9 cellular contexts compared by ENCODE assay signal in the genomic region with DNA sequence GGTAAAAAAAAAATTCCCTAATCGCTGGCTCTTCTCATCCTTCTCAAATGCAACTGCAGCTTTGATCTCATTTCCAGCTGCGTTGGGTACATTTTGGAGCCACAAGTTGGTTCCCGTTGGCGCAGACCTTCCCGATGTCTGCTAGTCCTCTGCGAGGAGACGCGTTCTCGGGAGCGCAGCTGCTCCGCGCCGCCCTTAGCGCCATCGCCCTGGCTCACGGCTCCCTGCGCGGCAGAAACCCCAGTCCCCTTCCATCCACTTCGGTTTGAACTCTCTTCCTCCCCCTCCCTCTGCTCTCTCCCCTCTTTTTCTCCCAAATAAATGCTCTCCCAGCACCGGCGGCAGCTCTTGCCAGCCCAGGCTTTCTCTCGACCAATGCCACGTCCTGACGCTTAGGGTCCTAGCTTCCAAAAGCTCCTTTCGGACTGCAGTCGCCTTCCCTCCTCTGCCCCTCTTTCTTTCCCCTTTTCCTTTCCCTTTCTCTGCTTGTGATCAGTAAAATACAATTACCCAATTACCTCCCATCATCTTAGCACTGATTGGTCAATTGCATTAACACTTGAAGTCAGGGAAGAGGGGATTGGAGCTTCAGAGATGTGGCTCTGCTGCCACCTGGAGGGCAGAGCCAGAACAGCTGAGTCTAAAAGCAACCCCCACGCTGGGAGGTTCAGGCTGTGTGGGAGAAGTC.
A peak's percentile ranks its signal among the peaks of the same experiment; 100 is the strongest.
DNase-seq lines count a peak whose midpoint lies in the region; ATAC-seq and TF ChIP-seq lines count a peak whose summit lies in the region.
"Had no signal": no experiment of that assay in that cellular context is flagged by ENCODE, and none has a peak within 500 bp of the region (broad histone marks: within the 10 kb centered on the region; RNA-seq: fewer than 3 reads in every experiment).

No MANE protein-coding gene starts in this region.

- no peaks in the 10 kb centered on the region for H3K4me1 ChIP-seq in vagina

- H3K27me3 Mint-ChIP-seq in Calu3 (ENCODE audit: unreplicated experiment) (no peaks in the 10 kb centered on the region), nephron progenitor cell (ENCODE audit: low read depth, poor library complexity) (peaks cover 7% of the 10 kb centered on the region)
- peaks cover 10% of the 10 kb centered on the region for H3K27me3 Mint-ChIP-seq in activated T-helper 1 cell treated with anti-CD3 and anti-CD28 coated beads, Interleukin-12 subunit alpha, Interleukin-12 subunit beta, Interleukin-2, Interleukin-4 antibody, amounts not matched to agents 30 ng/mL and 10 ng/mL and 1 ng/mL, durations not matched to agents 14 hours and 24 hours and 36 hours (ENCODE audit: insufficient read depth)

- no peaks in the 10 kb centered on the region for H3K4me1 Mint-ChIP-seq in Calu3 (ENCODE audit: low read depth, unreplicated experiment)
- H3K4me1 Mint-ChIP-seq in activated T-helper 1 cell treated with anti-CD3 and anti-CD28 coated beads, Interleukin-12 subunit alpha, Interleukin-12 subunit beta, Interleukin-2, Interleukin-4 antibody, amounts not matched to agents 30 ng/mL and 10 ng/mL and 1 ng/mL, durations not matched to agents 14 hours and 24 hours and 36 hours (ENCODE audit: low read depth), result no peaks in the 10 kb centered on the region
- H3K4me1 Mint-ChIP-seq in nephron progenitor cell, result peaks cover 41% of the 10 kb centered on the region

- CTCF ChIA-PET in Calu3 (lab: Charles Lee), result interaction anchor here (0.9 kb wide), 1 partner anchor 19 kb away, joined by 3 read pairs; no protein-coding TSS in a partner anchor

- H3K36me3 ChIP-seq in vagina, result no peaks in the 10 kb centered on the region
- H3K36me3 ChIP-seq: neutrophil had no signal

- H3K27ac Mint-ChIP-seq in Calu3 (ENCODE audit: unreplicated experiment), result no peak overlapping the region
- H3K27ac Mint-ChIP-seq in activated T-helper 1 cell treated with anti-CD3 and anti-CD28 coated beads, Interleukin-12 subunit alpha, Interleukin-12 subunit beta, Interleukin-2, Interleukin-4 antibody, amounts not matched to agents 30 ng/mL and 10 ng/mL and 1 ng/mL, durations not matched to agents 14 hours and 24 hours and 36 hours, result no peak overlapping the region
- peak overlapping the region; percentile 53 for H3K27ac Mint-ChIP-seq in nephron progenitor cell

- no TSS peak for BruUV-seq in Calu3 (replicated peaks; lab: Mats Ljungman, UMichigan)

- peak overlapping the region; percentile 44 to 51 for H3K4me3 ChIP-seq in vagina

- ATAC-seq in HG03196 (IDR thresholded peaks at IDR 0.05; ENCODE audit: unreplicated experiment), result peak; percentile 93

- TF ChIP-seq POLR2A in vagina (IDR thresholded peaks at IDR 0.05), result peak in 1 of 2 donors; percentile 43

- DNase-seq in Calu3 (peak; percentile 20), GM19238 (ENCODE audit: insufficient read length, low spot score) (peak; percentile 54), NCI-H460 (ENCODE audit: extremely low read depth, low read depth) (peak; percentile 79), foreskin melanocyte (peak; percentile 38), nephron progenitor cell (peak; percentile 75), vagina (ENCODE audit: extremely low spot score in 2 of 2) (peak in 1 of 2 donors; percentile 89)
- DNase-seq in activated T-helper 1 cell treated with anti-CD3 and anti-CD28 coated beads, Interleukin-12 subunit alpha, Interleukin-12 subunit beta, Interleukin-2, Interleukin-4 antibody, amounts not matched to agents 30 ng/mL and 10 ng/mL and 1 ng/mL, durations not matched to agents 14 hours and 24 hours and 36 hours (ENCODE audit: low spot score), result peak; percentile 7

- no peaks in the 10 kb centered on the region for H3K9me3 ChIP-seq in vagina
- H3K9me3 ChIP-seq: neutrophil had no signal

- peak overlapping the region; percentile 52 for H3K4me3 Mint-ChIP-seq in Calu3 (ENCODE audit: low read depth, unreplicated experiment)
- H3K4me3 Mint-ChIP-seq in activated T-helper 1 cell treated with anti-CD3 and anti-CD28 coated beads, Interleukin-12 subunit alpha, Interleukin-12 subunit beta, Interleukin-2, Interleukin-4 antibody, amounts not matched to agents 30 ng/mL and 10 ng/mL and 1 ng/mL, durations not matched to agents 14 hours and 24 hours and 36 hours, result peak overlapping the region; percentile 53
- H3K4me3 Mint-ChIP-seq in nephron progenitor cell, result peak overlapping the region; percentile 86

- no peaks in the 10 kb centered on the region for H3K27me3 ChIP-seq in vagina

- intact Hi-C loops in Calu3 (cut with micrococcal nuclease; ENCODE audit: unreplicated experiment) (no loop called here), vagina (cut with DNase I) (no loop called here)
- intact Hi-C loops in activated T-helper 1 cell treated with anti-CD3 and anti-CD28 coated beads, Interleukin-12 subunit alpha, Interleukin-12 subunit beta, Interleukin-2, Interleukin-4 antibody, amounts not matched to agents 30 ng/mL and 10 ng/mL and 1 ng/mL, durations not matched to agents 14 hours and 24 hours and 36 hours (cut with micrococcal nuclease), result loop anchor here (5.0 kb wide), 1 partner anchor 921 kb away; no protein-coding TSS in a partner anchor

- TF ChIP-seq CTCF in Calu3 (IDR thresholded peaks at IDR 0.05; ENCODE audit: unreplicated experiment) (no peak), nephron progenitor cell (IDR thresholded peaks at IDR 0.05) (peak; percentile 88), vagina (IDR thresholded peaks at IDR 0.05) (peak; percentile 61 to 85 (median 62))

- H3K9me3 Mint-ChIP-seq in Calu3 (ENCODE audit: low read depth, unreplicated experiment), result no peaks in the 10 kb centered on the region
- H3K9me3 Mint-ChIP-seq in activated T-helper 1 cell treated with anti-CD3 and anti-CD28 coated beads, Interleukin-12 subunit alpha, Interleukin-12 subunit beta, Interleukin-2, Interleukin-4 antibody, amounts not matched to agents 30 ng/mL and 10 ng/mL and 1 ng/mL, durations not matched to agents 14 hours and 24 hours and 36 hours, result no peaks in the 10 kb centered on the region
- no peaks in the 10 kb centered on the region for H3K9me3 Mint-ChIP-seq in nephron progenitor cell

- H3K36me3 Mint-ChIP-seq in Calu3 (ENCODE audit: insufficient read depth, unreplicated experiment), result no peaks in the 10 kb centered on the region
- H3K36me3 Mint-ChIP-seq in activated T-helper 1 cell treated with anti-CD3 and anti-CD28 coated beads, Interleukin-12 subunit alpha, Interleukin-12 subunit beta, Interleukin-2, Interleukin-4 antibody, amounts not matched to agents 30 ng/mL and 10 ng/mL and 1 ng/mL, durations not matched to agents 14 hours and 24 hours and 36 hours (ENCODE audit: low read depth), result no peaks in the 10 kb centered on the region
- H3K36me3 Mint-ChIP-seq in nephron progenitor cell (ENCODE audit: low read depth), result no peaks in the 10 kb centered on the region

- peak overlapping the region; percentile 75 for H3K27ac ChIP-seq in vagina
- H3K27ac ChIP-seq: neutrophil had no signal
